1 cellular context compared by ENCODE assay signal in the genomic region with DNA sequence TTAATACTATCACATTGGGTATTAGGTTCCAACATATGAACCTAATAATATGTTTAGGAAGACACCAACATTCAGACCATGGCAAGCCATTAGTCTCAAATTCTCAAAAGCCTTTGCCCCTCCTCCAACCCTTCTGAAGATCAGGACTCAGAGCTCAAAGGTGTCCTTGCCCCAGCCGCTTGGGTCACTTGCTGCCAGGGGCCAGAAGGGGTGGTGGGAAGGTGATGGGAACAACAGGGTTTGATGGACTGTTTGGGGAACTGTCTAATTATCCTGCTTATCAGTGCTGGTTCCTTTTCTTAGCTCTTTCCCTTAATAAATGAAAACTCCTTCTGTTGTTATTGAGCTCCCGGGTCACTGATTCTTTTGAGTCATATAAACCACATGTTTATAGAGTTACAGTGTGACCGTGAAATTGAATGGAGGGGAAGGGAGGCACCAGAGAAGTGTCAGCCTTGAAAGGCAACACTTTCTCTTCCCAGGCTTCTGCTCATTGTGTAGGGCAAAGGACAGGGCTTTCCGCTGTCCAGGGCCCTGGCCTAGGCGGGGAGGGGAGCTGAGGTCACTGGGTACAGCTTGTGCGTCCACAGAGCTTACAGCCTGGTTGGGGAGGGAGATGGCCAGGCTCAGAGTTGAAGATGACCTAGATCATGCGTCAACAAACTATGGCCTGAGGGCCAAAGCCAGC.
TF ChIP-seq lines count a peak whose summit lies in the region.

No MANE protein-coding gene starts in this region.

TF ChIP-seq in K562, 482 proteins besides CTCF, POLR2A, EP300 and RAD21:
- TF ChIP-seq SNRNP70 (optimal IDR thresholded peaks at IDR 0.05; ENCODE audit: low read depth, low read length) (no peak), CSDE1 (IDR thresholded peaks at IDR 0.05) (no peak), NR3C1 (CRISPR knock-in tag; IDR thresholded peaks at IDR 0.05) (no peak), FOXM1 (IDR thresholded peaks at IDR 0.05; ENCODE audit: low read depth) (no peak), FOXM1 (CRISPR knock-in tag; IDR thresholded peaks at IDR 0.05; ENCODE audit: low read depth) (no peak), TRIM24 (IDR thresholded peaks at IDR 0.05) (no peak)
- TF ChIP-seq, protein P1, sequence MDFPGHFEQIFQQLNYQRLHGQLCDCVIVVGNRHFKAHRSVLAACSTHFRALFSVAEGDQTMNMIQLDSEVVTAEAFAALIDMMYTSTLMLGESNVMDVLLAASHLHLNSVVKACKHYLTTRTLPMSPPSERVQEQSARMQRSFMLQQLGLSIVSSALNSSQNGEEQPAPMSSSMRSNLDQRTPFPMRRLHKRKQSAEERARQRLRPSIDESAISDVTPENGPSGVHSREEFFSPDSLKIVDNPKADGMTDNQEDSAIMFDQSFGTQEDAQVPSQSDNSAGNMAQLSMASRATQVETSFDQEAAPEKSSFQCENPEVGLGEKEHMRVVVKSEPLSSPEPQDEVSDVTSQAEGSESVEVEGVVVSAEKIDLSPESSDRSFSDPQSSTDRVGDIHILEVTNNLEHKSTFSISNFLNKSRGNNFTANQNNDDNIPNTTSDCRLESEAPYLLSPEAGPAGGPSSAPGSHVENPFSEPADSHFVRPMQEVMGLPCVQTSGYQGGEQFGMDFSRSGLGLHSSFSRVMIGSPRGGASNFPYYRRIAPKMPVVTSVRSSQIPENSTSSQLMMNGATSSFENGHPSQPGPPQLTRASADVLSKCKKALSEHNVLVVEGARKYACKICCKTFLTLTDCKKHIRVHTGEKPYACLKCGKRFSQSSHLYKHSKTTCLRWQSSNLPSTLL (IDR thresholded peaks at IDR 0.05), result no peak
- TF ChIP-seq, protein P2, sequence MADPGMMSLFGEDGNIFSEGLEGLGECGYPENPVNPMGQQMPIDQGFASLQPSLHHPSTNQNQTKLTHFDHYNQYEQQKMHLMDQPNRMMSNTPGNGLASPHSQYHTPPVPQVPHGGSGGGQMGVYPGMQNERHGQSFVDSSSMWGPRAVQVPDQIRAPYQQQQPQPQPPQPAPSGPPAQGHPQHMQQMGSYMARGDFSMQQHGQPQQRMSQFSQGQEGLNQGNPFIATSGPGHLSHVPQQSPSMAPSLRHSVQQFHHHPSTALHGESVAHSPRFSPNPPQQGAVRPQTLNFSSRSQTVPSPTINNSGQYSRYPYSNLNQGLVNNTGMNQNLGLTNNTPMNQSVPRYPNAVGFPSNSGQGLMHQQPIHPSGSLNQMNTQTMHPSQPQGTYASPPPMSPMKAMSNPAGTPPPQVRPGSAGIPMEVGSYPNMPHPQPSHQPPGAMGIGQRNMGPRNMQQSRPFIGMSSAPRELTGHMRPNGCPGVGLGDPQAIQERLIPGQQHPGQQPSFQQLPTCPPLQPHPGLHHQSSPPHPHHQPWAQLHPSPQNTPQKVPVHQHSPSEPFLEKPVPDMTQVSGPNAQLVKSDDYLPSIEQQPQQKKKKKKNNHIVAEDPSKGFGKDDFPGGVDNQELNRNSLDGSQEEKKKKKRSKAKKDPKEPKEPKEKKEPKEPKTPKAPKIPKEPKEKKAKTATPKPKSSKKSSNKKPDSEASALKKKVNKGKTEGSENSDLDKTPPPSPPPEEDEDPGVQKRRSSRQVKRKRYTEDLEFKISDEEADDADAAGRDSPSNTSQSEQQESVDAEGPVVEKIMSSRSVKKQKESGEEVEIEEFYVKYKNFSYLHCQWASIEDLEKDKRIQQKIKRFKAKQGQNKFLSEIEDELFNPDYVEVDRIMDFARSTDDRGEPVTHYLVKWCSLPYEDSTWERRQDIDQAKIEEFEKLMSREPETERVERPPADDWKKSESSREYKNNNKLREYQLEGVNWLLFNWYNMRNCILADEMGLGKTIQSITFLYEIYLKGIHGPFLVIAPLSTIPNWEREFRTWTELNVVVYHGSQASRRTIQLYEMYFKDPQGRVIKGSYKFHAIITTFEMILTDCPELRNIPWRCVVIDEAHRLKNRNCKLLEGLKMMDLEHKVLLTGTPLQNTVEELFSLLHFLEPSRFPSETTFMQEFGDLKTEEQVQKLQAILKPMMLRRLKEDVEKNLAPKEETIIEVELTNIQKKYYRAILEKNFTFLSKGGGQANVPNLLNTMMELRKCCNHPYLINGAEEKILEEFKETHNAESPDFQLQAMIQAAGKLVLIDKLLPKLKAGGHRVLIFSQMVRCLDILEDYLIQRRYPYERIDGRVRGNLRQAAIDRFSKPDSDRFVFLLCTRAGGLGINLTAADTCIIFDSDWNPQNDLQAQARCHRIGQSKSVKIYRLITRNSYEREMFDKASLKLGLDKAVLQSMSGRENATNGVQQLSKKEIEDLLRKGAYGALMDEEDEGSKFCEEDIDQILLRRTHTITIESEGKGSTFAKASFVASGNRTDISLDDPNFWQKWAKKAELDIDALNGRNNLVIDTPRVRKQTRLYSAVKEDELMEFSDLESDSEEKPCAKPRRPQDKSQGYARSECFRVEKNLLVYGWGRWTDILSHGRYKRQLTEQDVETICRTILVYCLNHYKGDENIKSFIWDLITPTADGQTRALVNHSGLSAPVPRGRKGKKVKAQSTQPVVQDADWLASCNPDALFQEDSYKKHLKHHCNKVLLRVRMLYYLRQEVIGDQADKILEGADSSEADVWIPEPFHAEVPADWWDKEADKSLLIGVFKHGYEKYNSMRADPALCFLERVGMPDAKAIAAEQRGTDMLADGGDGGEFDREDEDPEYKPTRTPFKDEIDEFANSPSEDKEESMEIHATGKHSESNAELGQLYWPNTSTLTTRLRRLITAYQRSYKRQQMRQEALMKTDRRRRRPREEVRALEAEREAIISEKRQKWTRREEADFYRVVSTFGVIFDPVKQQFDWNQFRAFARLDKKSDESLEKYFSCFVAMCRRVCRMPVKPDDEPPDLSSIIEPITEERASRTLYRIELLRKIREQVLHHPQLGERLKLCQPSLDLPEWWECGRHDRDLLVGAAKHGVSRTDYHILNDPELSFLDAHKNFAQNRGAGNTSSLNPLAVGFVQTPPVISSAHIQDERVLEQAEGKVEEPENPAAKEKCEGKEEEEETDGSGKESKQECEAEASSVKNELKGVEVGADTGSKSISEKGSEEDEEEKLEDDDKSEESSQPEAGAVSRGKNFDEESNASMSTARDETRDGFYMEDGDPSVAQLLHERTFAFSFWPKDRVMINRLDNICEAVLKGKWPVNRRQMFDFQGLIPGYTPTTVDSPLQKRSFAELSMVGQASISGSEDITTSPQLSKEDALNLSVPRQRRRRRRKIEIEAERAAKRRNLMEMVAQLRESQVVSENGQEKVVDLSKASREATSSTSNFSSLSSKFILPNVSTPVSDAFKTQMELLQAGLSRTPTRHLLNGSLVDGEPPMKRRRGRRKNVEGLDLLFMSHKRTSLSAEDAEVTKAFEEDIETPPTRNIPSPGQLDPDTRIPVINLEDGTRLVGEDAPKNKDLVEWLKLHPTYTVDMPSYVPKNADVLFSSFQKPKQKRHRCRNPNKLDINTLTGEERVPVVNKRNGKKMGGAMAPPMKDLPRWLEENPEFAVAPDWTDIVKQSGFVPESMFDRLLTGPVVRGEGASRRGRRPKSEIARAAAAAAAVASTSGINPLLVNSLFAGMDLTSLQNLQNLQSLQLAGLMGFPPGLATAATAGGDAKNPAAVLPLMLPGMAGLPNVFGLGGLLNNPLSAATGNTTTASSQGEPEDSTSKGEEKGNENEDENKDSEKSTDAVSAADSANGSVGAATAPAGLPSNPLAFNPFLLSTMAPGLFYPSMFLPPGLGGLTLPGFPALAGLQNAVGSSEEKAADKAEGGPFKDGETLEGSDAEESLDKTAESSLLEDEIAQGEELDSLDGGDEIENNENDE (IDR thresholded peaks at IDR 0.05; ENCODE audit: low read depth, low read length), result no peak
